ENCODE assay signal across 13 cellular contexts in genomic region chr19:7622933-7623685, GRCh38. TPM values are rescaled to one million over a fixed set of nuclear protein-coding genes. Genes with fewer than 3 reads are reported as not detected.
DNase-seq lines count a peak whose midpoint lies in the region; ATAC-seq, FAIRE-seq and TF ChIP-seq lines count a peak whose summit lies in the region.
"Had no signal": no experiment of that assay in that cellular context is flagged by ENCODE, and none has a peak within 500 bp of the region (broad histone marks: within the 10 kb centered on the region; RNA-seq: fewer than 3 reads in every experiment).

No MANE protein-coding gene starts in this region.

- peaks cover 14% of the 10 kb centered on the region for H3K79me2 ChIP-seq in HepG2 (ENCODE audit: insufficient read depth, low read length)

- 96% methylated on average over 14 of the region's 16 CpGs for WGBS in HepG2 (ENCODE audit: low lambda C conversion rate)
- 71% methylated on average over 4 of the region's 16 CpGs for WGBS in right lobe of liver (ENCODE audit: insufficient coverage, low coverage, low lambda C conversion rate, missing lambda C conversion rate)

- TF ChIP-seq CTCF in HepG2 (CRISPR knock-in tag; IDR thresholded peaks at IDR 0.05) (no peak), right lobe of liver (IDR thresholded peaks at IDR 0.05) (no peak)

- H4K20me1 ChIP-seq in HepG2 (ENCODE audit: insufficient read depth, low read length), result no peaks in the 10 kb centered on the region

- no peak for TF ChIP-seq RAD21 in HepG2 (CRISPR knock-in tag; IDR thresholded peaks at IDR 0.05)

- POLR2A ChIA-PET in HepG2 (lab: Yijun Ruan, JAX), result interaction anchor here (1.4 kb wide), 1 partner anchor 10 kb away, joined by 4 read pairs; the partner anchor contains the start of gene PCP2

- no peaks in the 10 kb centered on the region for H3K9me3 ChIP-seq in HepG2 (ENCODE audit: low read length)
- no peaks in the 10 kb centered on the region for H3K9me3 ChIP-seq in right lobe of liver
- H3K9me3 ChIP-seq: colonic mucosa, esophagus muscularis mucosa, left lung had no signal

- ATAC-seq in HepG2 (no peak), right lobe of liver (no peak), sciatic nerve (no peak)
- ATAC-seq: left lung had no signal

- TF ChIP-seq EP300 in HepG2 (IDR thresholded peaks at IDR 0.05; ENCODE audit: low read depth in 2 of 2, low read length in 2 of 2) (no peak), HepG2 (CRISPR knock-in tag; IDR thresholded peaks at IDR 0.05; ENCODE audit: borderline replicate concordance) (no peak)

- in situ Hi-C loops in HepG2 (cut with HindIII; ENCODE audit: extremely low pct_ligation_motif_present, low pct_unique_long_range_greater_than_20kb), result no loop called here

- H3K36me3 ChIP-seq in HepG2 (replicated peaks in 1 of 2; ENCODE audit: control insufficient read depth in 1 of 2, insufficient read depth in 2 of 2, low read length in 2 of 2) (peaks cover 24 to 61% of the 10 kb centered on the region in 2 experiments), right lobe of liver (peaks cover 0 to 51% (median 21%) of the 10 kb centered on the region in 4 donors)

- H3K4me2 ChIP-seq in HepG2 (ENCODE audit: low read depth, low read length), result no peak overlapping the region
- H3K4me2 ChIP-seq: hepatocyte had no signal

- CTCF ChIA-PET in HepG2 (lab: Yijun Ruan, JAX; ENCODE audit: low intra/inter-chr PET ratio, low total read pairs), result no interaction called here

- intact Hi-C loops in HepG2 (cut with micrococcal nuclease; ENCODE audit: unreplicated experiment), result no loop called here
- intact Hi-C loops in right lobe of liver (cut with DNase I), result no loop called here
- intact Hi-C loops in sciatic nerve (cut with DNase I), result no loop called here

- no TSS peak for BruUV-seq in HepG2 (replicated peaks; lab: Mats Ljungman, UMichigan)

- DNase-seq in HepG2 (ENCODE audit: low spot score) (no peak), right lobe of liver (no peak), sciatic nerve (ENCODE audit: low spot score) (no peak)
- DNase-seq in stimulated activated CD8-positive, alpha-beta memory T cell treated with anti-CD3 and anti-CD28 coated beads, Interleukin-4, amount 100 ng/mL, for 48 hours, result peak; percentile 45
- DNase-seq: amygdala; colonic mucosa; NCI-H1105 treated with DMSO at 0.1 percent for 48 hours; NCI-H446 treated with DMSO at 0.1 percent for 48 hours; stimulated activated CD4-positive, alpha-beta T cell treated with anti-CD3 and anti-CD28 coated beads, Interleukin-4, amount 100 ng/mL, for 24 hours had no signal

- no peak overlapping the region for H3K27ac ChIP-seq in HepG2 (ENCODE audit: extremely low read length, insufficient read depth, low read length)
- H3K27ac ChIP-seq in right lobe of liver, result no peak overlapping the region
- H3K27ac ChIP-seq: colonic mucosa, esophagus muscularis mucosa, hepatocyte, left lung had no signal

- no peak overlapping the region for H3K9ac ChIP-seq in HepG2 (ENCODE audit: insufficient read depth, low read depth, low read length)

- H3K4me3 ChIP-seq in HepG2 (replicated peaks in 1 of 3; ENCODE audit: insufficient read depth in 1 of 3, low read depth in 2 of 3, low read length in 3 of 3), result no peak overlapping the region
- H3K4me3 ChIP-seq in right lobe of liver, result no peak overlapping the region
- H3K4me3 ChIP-seq: colonic mucosa, esophagus muscularis mucosa, hepatocyte, left lung had no signal

- TF ChIP-seq POLR2A in HepG2 (IDR thresholded peaks at IDR 0.05; ENCODE audit: insufficient read depth in 1 of 2, low read depth in 2 of 2, low read length in 2 of 2), result no peak
- no peak for TF ChIP-seq POLR2A in right lobe of liver (IDR thresholded peaks at IDR 0.05)

- FAIRE-seq in HepG2 (lab: Jason Lieb, UNC), result no peak

- H3K4me1 ChIP-seq in HepG2 (ENCODE audit: insufficient read depth, low read length) (peaks cover 7% of the 10 kb centered on the region), right lobe of liver (peaks cover 0 to 23% (median 11%) of the 10 kb centered on the region in 4 donors)

- H3K27me3 ChIP-seq in HepG2 (ENCODE audit: control insufficient read depth in 1 of 2, insufficient read depth in 2 of 2, low read length in 2 of 2), result no peaks in the 10 kb centered on the region; a peak in 1 of 5 replicates
- H3K27me3 ChIP-seq in right lobe of liver, result no peaks in the 10 kb centered on the region
- H3K27me3 ChIP-seq: colonic mucosa, esophagus muscularis mucosa, hepatocyte, left lung had no signal

- H2AFZ ChIP-seq in HepG2 (ENCODE audit: low read length), result no peak overlapping the region
- H2AFZ ChIP-seq: hepatocyte had no signal

RNA-seq across cellular contexts. Expression of gene XAB2, which starts 6.2 kb away (rescaled TPM):
- total RNA-seq in HepG2 (2016; rRNA removed; fragmentation: Illumina TruSeq; extraction: Trizol) (6.2 and 8.6 TPM in 2 replicates), right lobe of liver (10 to 100 TPM; 12.8 to 21.3 (median 17.8) TPM), sciatic nerve (34.0 TPM)
- total RNA-seq in HepG2 (2016; cell fraction: cytosol; rRNA removed; fragmentation: Illumina TruSeq; extraction: Trizol; ENCODE audit: low read depth), result 1.9 and 2.7 TPM in 2 replicates
- total RNA-seq in HepG2 (2016; cell fraction: insoluble cytoplasmic fraction; rRNA removed; fragmentation: Illumina TruSeq; extraction: Trizol), result 6.6 and 7.3 TPM in 2 replicates
- total RNA-seq in HepG2 (2016; cell fraction: membrane; rRNA removed; fragmentation: Illumina TruSeq; extraction: Trizol), result 3.2 and 4.4 TPM in 2 replicates
- 11.7 and 15.3 TPM in 2 replicates for total RNA-seq in HepG2 (2016; cell fraction: nucleus; rRNA removed; fragmentation: Illumina TruSeq; extraction: Trizol)
- 23.9 and 28.4 TPM in 2 replicates for polyA plus RNA-seq in HepG2 (2011; rRNA removed)
- 14.1 and 24.2 TPM in 2 replicates for polyA plus RNA-seq in HepG2 (2011; cell fraction: cytosol; rRNA removed)
- polyA plus RNA-seq in HepG2 (2011; cell fraction: nucleus; rRNA removed), result 95.9 and 136 TPM in 2 replicates
- polyA plus RNA-seq in HepG2 (2012), result 19.0 and 22.6 TPM in 2 replicates
- 3.4 and 3.5 TPM in 2 replicates for polyA plus RNA-seq in HepG2 (2016; cell fraction: cytosol; fragmentation: Illumina TruSeq; extraction: Trizol; ENCODE audit: low read depth)
- polyA plus RNA-seq in HepG2 (2016; cell fraction: insoluble cytoplasmic fraction; fragmentation: Illumina TruSeq; extraction: Trizol; ENCODE audit: low read depth), result 11.7 and 15.6 TPM in 2 replicates
- 4.0 and 5.4 TPM in 2 replicates for polyA plus RNA-seq in HepG2 (2016; cell fraction: membrane; fragmentation: Illumina TruSeq; extraction: Trizol; ENCODE audit: low read depth)
- 38.3 and 40.6 TPM in 2 replicates for polyA plus RNA-seq in HepG2 (2016; cell fraction: nucleus; fragmentation: Illumina TruSeq; extraction: Trizol; ENCODE audit: insufficient read depth, low read depth)
- polyA minus RNA-seq in HepG2 (2011; rRNA and poly(A)+ RNA removed; ENCODE audit: low replicate concordance), result 70.9 and 81.0 TPM in 2 replicates
- polyA minus RNA-seq in HepG2 (2011; cell fraction: cytosol; rRNA and poly(A)+ RNA removed), result 29.0 and 31.0 TPM in 2 replicates
- polyA minus RNA-seq in HepG2 (2011; cell fraction: nucleus; rRNA and poly(A)+ RNA removed), result 19.8 and 20.6 TPM in 2 replicates

RNA-seq across cellular contexts. Expression of gene PET100, which starts 6.5 kb away (rescaled TPM):
- 59.9 and 66.5 TPM in 2 replicates for total RNA-seq in HepG2 (2016; rRNA removed; fragmentation: Illumina TruSeq; extraction: Trizol)
- 15.6 and 17.1 TPM in 2 replicates for total RNA-seq in HepG2 (2016; cell fraction: cytosol; rRNA removed; fragmentation: Illumina TruSeq; extraction: Trizol; ENCODE audit: low read depth)
- 64.7 and 78.4 TPM in 2 replicates for total RNA-seq in HepG2 (2016; cell fraction: insoluble cytoplasmic fraction; rRNA removed; fragmentation: Illumina TruSeq; extraction: Trizol)
- 22.2 and 23.9 TPM in 2 replicates for total RNA-seq in HepG2 (2016; cell fraction: membrane; rRNA removed; fragmentation: Illumina TruSeq; extraction: Trizol)
- 34.1 and 46.5 TPM in 2 replicates for total RNA-seq in HepG2 (2016; cell fraction: nucleus; rRNA removed; fragmentation: Illumina TruSeq; extraction: Trizol)
- polyA plus RNA-seq in HepG2 (2011; rRNA removed), result 20.0 and 22.3 TPM in 2 replicates
- polyA plus RNA-seq in HepG2 (2011; cell fraction: cytosol; rRNA removed), result 13.6 and 14.9 TPM in 2 replicates
- 14.3 and 19.0 TPM in 2 replicates for polyA plus RNA-seq in HepG2 (2011; cell fraction: nucleus; rRNA removed)
- polyA plus RNA-seq in HepG2 (2012), result 25.5 and 50.4 TPM in 2 replicates
- 17.9 and 18.0 TPM in 2 replicates for polyA plus RNA-seq in HepG2 (2016; cell fraction: cytosol; fragmentation: Illumina TruSeq; extraction: Trizol; ENCODE audit: low read depth)
- 36.9 and 42.2 TPM in 2 replicates for polyA plus RNA-seq in HepG2 (2016; cell fraction: insoluble cytoplasmic fraction; fragmentation: Illumina TruSeq; extraction: Trizol; ENCODE audit: low read depth)
- polyA plus RNA-seq in HepG2 (2016; cell fraction: membrane; fragmentation: Illumina TruSeq; extraction: Trizol; ENCODE audit: low read depth), result 18.3 and 20.0 TPM in 2 replicates
- 64.3 and 70.9 TPM in 2 replicates for polyA plus RNA-seq in HepG2 (2016; cell fraction: nucleus; fragmentation: Illumina TruSeq; extraction: Trizol; ENCODE audit: insufficient read depth, low read depth)
- polyA minus RNA-seq in HepG2 (2011; rRNA and poly(A)+ RNA removed; ENCODE audit: low replicate concordance), result 1.4 and 7.8 TPM in 2 replicates
- polyA minus RNA-seq in HepG2 (2011; cell fraction: cytosol; rRNA and poly(A)+ RNA removed), result 6.4 and 10.4 TPM in 2 replicates
- 7.2 and 8.7 TPM in 2 replicates for polyA minus RNA-seq in HepG2 (2011; cell fraction: nucleus; rRNA and poly(A)+ RNA removed)
- 10 to 100 TPM in 4 of 6 experiments, 1 to 10 TPM in 2; 6.8 to 83.9 (median 56.5) TPM for total RNA-seq in right lobe of liver
- total RNA-seq in sciatic nerve, result 95.1 TPM

RNA-seq across cellular contexts. Expression of gene PCP2, which starts 10.4 kb away (rescaled TPM):
- total RNA-seq in HepG2 (2016; rRNA removed; fragmentation: Illumina TruSeq; extraction: Trizol) (0.80 TPM in 1 of 2 replicates, not detected in the other), right lobe of liver (1 to 10 TPM in 1 of 6 experiments, under 1 TPM in 2, not detected in 3; 0.90 to 1.5 (median 0.95) TPM), sciatic nerve (not detected)
- not detected in 2 replicates for total RNA-seq in HepG2 (2016; cell fraction: cytosol; rRNA removed; fragmentation: Illumina TruSeq; extraction: Trizol; ENCODE audit: low read depth)
- 0.35 TPM in 1 of 2 replicates, not detected in the other for total RNA-seq in HepG2 (2016; cell fraction: insoluble cytoplasmic fraction; rRNA removed; fragmentation: Illumina TruSeq; extraction: Trizol)
- not detected in 2 replicates for total RNA-seq in HepG2 (2016; cell fraction: membrane; rRNA removed; fragmentation: Illumina TruSeq; extraction: Trizol)
- total RNA-seq in HepG2 (2016; cell fraction: nucleus; rRNA removed; fragmentation: Illumina TruSeq; extraction: Trizol), result not detected in 2 replicates
- polyA plus RNA-seq in HepG2 (2011; rRNA removed), result 0.62 and 0.82 TPM in 2 replicates
- 0.15 and 0.28 TPM in 2 replicates for polyA plus RNA-seq in HepG2 (2011; cell fraction: cytosol; rRNA removed)
- polyA plus RNA-seq in HepG2 (2011; cell fraction: nucleus; rRNA removed), result 3.9 and 7.6 TPM in 2 replicates
- 1.8 TPM in 1 of 2 replicates, not detected in the other for polyA plus RNA-seq in HepG2 (2012)
- not detected in 2 replicates for polyA plus RNA-seq in HepG2 (2016; cell fraction: cytosol; fragmentation: Illumina TruSeq; extraction: Trizol; ENCODE audit: low read depth)
- polyA plus RNA-seq in HepG2 (2016; cell fraction: insoluble cytoplasmic fraction; fragmentation: Illumina TruSeq; extraction: Trizol; ENCODE audit: low read depth), result not detected in 2 replicates
- polyA plus RNA-seq in HepG2 (2016; cell fraction: membrane; fragmentation: Illumina TruSeq; extraction: Trizol; ENCODE audit: low read depth), result not detected in 2 replicates
- polyA plus RNA-seq in HepG2 (2016; cell fraction: nucleus; fragmentation: Illumina TruSeq; extraction: Trizol; ENCODE audit: insufficient read depth, low read depth), result 1.4 and 1.7 TPM in 2 replicates
- polyA minus RNA-seq in HepG2 (2011; rRNA and poly(A)+ RNA removed; ENCODE audit: low replicate concordance), result 0.20 TPM in 1 of 2 replicates, not detected in the other
- not detected in 2 replicates for polyA minus RNA-seq in HepG2 (2011; cell fraction: cytosol; rRNA and poly(A)+ RNA removed)
- not detected in 2 replicates for polyA minus RNA-seq in HepG2 (2011; cell fraction: nucleus; rRNA and poly(A)+ RNA removed)
- total RNA-seq: esophagus muscularis mucosa, hepatocyte had no signal
- polyA plus RNA-seq: AG04450 had no signal

RNA-seq across cellular contexts. Expression of gene STXBP2, which starts 13.8 kb away (rescaled TPM):
- total RNA-seq in HepG2 (2016; rRNA removed; fragmentation: Illumina TruSeq; extraction: Trizol) (17.8 and 22.8 TPM in 2 replicates), right lobe of liver (10 to 100 TPM; 27.5 to 45.7 (median 39.1) TPM), sciatic nerve (30.1 TPM)
- 12.7 and 13.5 TPM in 2 replicates for total RNA-seq in HepG2 (2016; cell fraction: cytosol; rRNA removed; fragmentation: Illumina TruSeq; extraction: Trizol; ENCODE audit: low read depth)
- total RNA-seq in HepG2 (2016; cell fraction: insoluble cytoplasmic fraction; rRNA removed; fragmentation: Illumina TruSeq; extraction: Trizol), result 15.9 and 23.8 TPM in 2 replicates
- total RNA-seq in HepG2 (2016; cell fraction: membrane; rRNA removed; fragmentation: Illumina TruSeq; extraction: Trizol), result 11.9 and 13.6 TPM in 2 replicates
- total RNA-seq in HepG2 (2016; cell fraction: nucleus; rRNA removed; fragmentation: Illumina TruSeq; extraction: Trizol), result 18.1 and 19.5 TPM in 2 replicates
- 40.1 and 48.7 TPM in 2 replicates for polyA plus RNA-seq in HepG2 (2011; rRNA removed)
- 28.8 and 41.8 TPM in 2 replicates for polyA plus RNA-seq in HepG2 (2011; cell fraction: cytosol; rRNA removed)
- polyA plus RNA-seq in HepG2 (2011; cell fraction: nucleus; rRNA removed), result 344 and 378 TPM in 2 replicates
- polyA plus RNA-seq in HepG2 (2012), result 61.3 and 71.5 TPM in 2 replicates
- 9.5 and 12.3 TPM in 2 replicates for polyA plus RNA-seq in HepG2 (2016; cell fraction: cytosol; fragmentation: Illumina TruSeq; extraction: Trizol; ENCODE audit: low read depth)
- 22.4 and 26.4 TPM in 2 replicates for polyA plus RNA-seq in HepG2 (2016; cell fraction: insoluble cytoplasmic fraction; fragmentation: Illumina TruSeq; extraction: Trizol; ENCODE audit: low read depth)
- polyA plus RNA-seq in HepG2 (2016; cell fraction: membrane; fragmentation: Illumina TruSeq; extraction: Trizol; ENCODE audit: low read depth), result 9.5 and 10.0 TPM in 2 replicates
- polyA plus RNA-seq in HepG2 (2016; cell fraction: nucleus; fragmentation: Illumina TruSeq; extraction: Trizol; ENCODE audit: insufficient read depth, low read depth), result 69.3 and 73.8 TPM in 2 replicates
- polyA minus RNA-seq in HepG2 (2011; rRNA and poly(A)+ RNA removed; ENCODE audit: low replicate concordance), result 121 and 178 TPM in 2 replicates
- 22.7 and 26.7 TPM in 2 replicates for polyA minus RNA-seq in HepG2 (2011; cell fraction: cytosol; rRNA and poly(A)+ RNA removed)
- polyA minus RNA-seq in HepG2 (2011; cell fraction: nucleus; rRNA and poly(A)+ RNA removed), result 70.0 and 76.8 TPM in 2 replicates

RNA-seq across cellular contexts. Expression of gene CAMSAP3, which starts 27.4 kb away (rescaled TPM):
- total RNA-seq in HepG2 (2016; rRNA removed; fragmentation: Illumina TruSeq; extraction: Trizol) (9.1 and 11.8 TPM in 2 replicates), right lobe of liver (10 to 100 TPM; 21.8 to 31.9 (median 23.4) TPM), sciatic nerve (not detected)
- 2.1 and 2.5 TPM in 2 replicates for total RNA-seq in HepG2 (2016; cell fraction: cytosol; rRNA removed; fragmentation: Illumina TruSeq; extraction: Trizol; ENCODE audit: low read depth)
- total RNA-seq in HepG2 (2016; cell fraction: insoluble cytoplasmic fraction; rRNA removed; fragmentation: Illumina TruSeq; extraction: Trizol), result 6.3 and 11.9 TPM in 2 replicates
- 6.0 and 6.1 TPM in 2 replicates for total RNA-seq in HepG2 (2016; cell fraction: membrane; rRNA removed; fragmentation: Illumina TruSeq; extraction: Trizol)
- 12.6 and 13.4 TPM in 2 replicates for total RNA-seq in HepG2 (2016; cell fraction: nucleus; rRNA removed; fragmentation: Illumina TruSeq; extraction: Trizol)
- 10.8 and 16.8 TPM in 2 replicates for polyA plus RNA-seq in HepG2 (2011; rRNA removed)
- polyA plus RNA-seq in HepG2 (2011; cell fraction: cytosol; rRNA removed), result 5.6 and 8.1 TPM in 2 replicates
- polyA plus RNA-seq in HepG2 (2011; cell fraction: nucleus; rRNA removed), result 94.1 and 111 TPM in 2 replicates
- polyA plus RNA-seq in HepG2 (2012), result 24.4 and 27.0 TPM in 2 replicates
- 2.3 and 2.5 TPM in 2 replicates for polyA plus RNA-seq in HepG2 (2016; cell fraction: cytosol; fragmentation: Illumina TruSeq; extraction: Trizol; ENCODE audit: low read depth)
- polyA plus RNA-seq in HepG2 (2016; cell fraction: insoluble cytoplasmic fraction; fragmentation: Illumina TruSeq; extraction: Trizol; ENCODE audit: low read depth), result 17.0 and 22.2 TPM in 2 replicates
- polyA plus RNA-seq in HepG2 (2016; cell fraction: membrane; fragmentation: Illumina TruSeq; extraction: Trizol; ENCODE audit: low read depth), result 4.4 and 5.3 TPM in 2 replicates
- 67.8 and 74.7 TPM in 2 replicates for polyA plus RNA-seq in HepG2 (2016; cell fraction: nucleus; fragmentation: Illumina TruSeq; extraction: Trizol; ENCODE audit: insufficient read depth, low read depth)
- 1.6 and 20.5 TPM in 2 replicates for polyA minus RNA-seq in HepG2 (2011; rRNA and poly(A)+ RNA removed; ENCODE audit: low replicate concordance)
- 9.5 and 9.8 TPM in 2 replicates for polyA minus RNA-seq in HepG2 (2011; cell fraction: cytosol; rRNA and poly(A)+ RNA removed)
- polyA minus RNA-seq in HepG2 (2011; cell fraction: nucleus; rRNA and poly(A)+ RNA removed), result 12.9 and 13.7 TPM in 2 replicates
- polyA plus RNA-seq: AG04450 had no signal
